Comparison of ENCODE assay signal across 24 cellular contexts in the genomic region with DNA sequence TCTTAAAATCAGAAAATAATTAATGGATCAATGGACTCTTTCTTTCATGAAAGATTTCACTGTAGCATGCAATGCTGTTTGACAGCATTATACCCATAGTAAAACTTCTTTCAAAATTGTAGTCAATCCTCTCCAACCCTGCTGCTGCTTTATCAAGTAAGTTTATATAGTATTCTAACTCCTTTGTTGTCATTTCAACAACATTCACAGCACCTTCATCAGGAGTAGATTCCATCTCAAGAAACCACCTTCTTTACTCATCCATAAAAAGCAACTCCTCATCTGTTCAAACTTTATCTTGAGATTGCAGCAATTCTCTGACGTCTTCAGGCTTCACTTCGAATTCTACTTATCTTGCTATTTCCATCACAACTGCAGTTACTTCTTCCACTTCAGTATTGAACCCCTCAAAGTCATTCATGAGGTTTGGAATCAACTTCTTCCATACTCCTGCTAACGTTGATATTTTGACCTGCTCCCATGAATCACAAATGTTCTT. TPM values are rescaled to one million over a fixed set of nuclear protein-coding genes. Genes with fewer than 3 reads are reported as not detected.
DNase-seq lines count a peak whose midpoint lies in the region; ATAC-seq, FAIRE-seq and TF ChIP-seq lines count a peak whose summit lies in the region.
"Had no signal": no experiment of that assay in that cellular context is flagged by ENCODE, and none has a peak within 500 bp of the region (broad histone marks: within the 10 kb centered on the region; RNA-seq: fewer than 3 reads in every experiment).

No MANE protein-coding gene starts in this region.

- no peaks in the 10 kb centered on the region for H3K9me1 ChIP-seq in K562 (ENCODE audit: control insufficient read depth, insufficient read depth, low read length)

- H3K79me2 ChIP-seq in PC-3 (ENCODE audit: low read length) (no peaks in the 10 kb centered on the region), K562 (ENCODE audit: control insufficient read depth, insufficient read depth, low read length) (no peaks in the 10 kb centered on the region)

- no peak for TF ChIP-seq EP300 in A549 (IDR thresholded peaks at IDR 0.05)
- TF ChIP-seq EP300 in K562 (IDR thresholded peaks at IDR 0.05; ENCODE audit: low read length) = no peak
- no peak for TF ChIP-seq EP300 in tibial nerve (IDR thresholded peaks at IDR 0.05)

- BruUV-seq in PC-3 (replicated peaks; lab: Mats Ljungman, UMichigan) (no TSS peak), K562 (replicated peaks; lab: Mats Ljungman, UMichigan) (no TSS peak)

- H3K9me2 ChIP-seq in PC-3 (replicated peaks; ENCODE audit: low read length) = no peaks in the 10 kb centered on the region

- H3K36me3 ChIP-seq in PC-3 (ENCODE audit: low read depth, low read length) (no peaks in the 10 kb centered on the region), K562 (ENCODE audit: control insufficient read depth, insufficient read depth, low read length) (no peaks in the 10 kb centered on the region), tibial nerve (no peaks in the 10 kb centered on the region)
- H3K36me3 ChIP-seq: BE2C, BLaER1 had no signal

- H4K20me1 ChIP-seq in PC-3 (ENCODE audit: low read length) = no peaks in the 10 kb centered on the region
- H4K20me1 ChIP-seq in K562 (replicated peaks; ENCODE audit: control insufficient read depth, insufficient read depth, low read length) = no peaks in the 10 kb centered on the region
- H4K20me1 ChIP-seq: BLaER1 had no signal

- H3K4me1 ChIP-seq in A549 (no peaks in the 10 kb centered on the region), PC-3 (ENCODE audit: insufficient read depth, low read length) (peaks cover 14% of the 10 kb centered on the region), K562 (replicated peaks in 1 of 2; ENCODE audit: control insufficient read depth in 2 of 2, insufficient read depth in 2 of 2, low read length in 2 of 2) (no peaks in the 10 kb centered on the region; a peak in 2 of 5 replicates), tibial nerve (no peaks in the 10 kb centered on the region)
- H3K4me1 ChIP-seq: BE2C, BLaER1 had no signal

- POLR2A ChIA-PET in A549 (lab: Yijun Ruan, JAX) (no interaction called here), PC-3 (lab: Charles Lee; ENCODE audit: unreplicated experiment) (no interaction called here), K562 (lab: Yijun Ruan, JAX) (no interaction called here)

- WGBS in A549 (ENCODE audit: missing lambda C conversion rate) = 38% methylated on average over 3 of the region's 3 CpGs
- 0% methylated on average over 3 of the region's 3 CpGs for WGBS in K562 (ENCODE audit: insufficient coverage, low coverage, missing lambda C conversion rate)
- 85 to 88% methylated on average over 3 of the region's 3 CpGs for WGBS in tibial nerve, 2 donors

- TF ChIP-seq RAD21 in A549 (conservative IDR thresholded peaks at IDR 0.05 in 1 of 2, IDR thresholded peaks at IDR 0.05 in 1 of 2) (no peak), K562 (CRISPR knock-in tag; conservative IDR thresholded peaks at IDR 0.05 in 1 of 2, IDR thresholded peaks at IDR 0.05 in 1 of 2) (no peak)

- H3K9ac ChIP-seq in PC-3 (ENCODE audit: low read length) (no peak overlapping the region), K562 (ENCODE audit: insufficient read depth in 1 of 2, low read depth in 2 of 2, low read length in 2 of 2) (no peak overlapping the region)
- H3K9ac ChIP-seq: BLaER1 had no signal

- H3K27ac ChIP-seq in A549 = no peak overlapping the region
- H3K27ac ChIP-seq in PC-3 (ENCODE audit: low read length) = no peak overlapping the region
- H3K27ac ChIP-seq in K562 (ENCODE audit: extremely low read depth, low read depth, low read length) = no peak overlapping the region
- H3K27ac ChIP-seq in tibial nerve = no peak overlapping the region
- H3K27ac ChIP-seq: 22Rv1, BLaER1 had no signal

- no peak for TF ChIP-seq POLR2A in A549 (IDR thresholded peaks at IDR 0.05; ENCODE audit: low read length)
- no peak for TF ChIP-seq POLR2A in K562 (conservative IDR thresholded peaks at IDR 0.05)
- TF ChIP-seq POLR2A in tibial nerve (IDR thresholded peaks at IDR 0.05) = no peak

- H3F3A ChIP-seq in PC-3 (ENCODE audit: low read length, unreplicated experiment) = no peaks in the 10 kb centered on the region

- H3K27me3 ChIP-seq in PC-3 (ENCODE audit: low read length) (no peaks in the 10 kb centered on the region), K562 (ENCODE audit: control insufficient read depth in 2 of 2, insufficient read depth in 2 of 2, low read length in 2 of 2) (no peaks in the 10 kb centered on the region), tibial nerve (no peaks in the 10 kb centered on the region)
- H3K27me3 ChIP-seq: BE2C, BLaER1 had no signal

- H3K9me3 ChIP-seq in A549 = no peaks in the 10 kb centered on the region
- no peaks in the 10 kb centered on the region for H3K9me3 ChIP-seq in PC-3 (ENCODE audit: low read length)
- H3K9me3 ChIP-seq in K562 (replicated peaks; ENCODE audit: control insufficient read depth, insufficient read depth, low read depth, low read length) = no peaks in the 10 kb centered on the region
- no peaks in the 10 kb centered on the region for H3K9me3 ChIP-seq in tibial nerve
- H3K9me3 ChIP-seq: BE2C, BLaER1 had no signal

- in situ Hi-C loops in K562 (cut with MboI) = no loop called here

- H3K4me3 ChIP-seq in A549 = no peak overlapping the region
- no peak overlapping the region for H3K4me3 ChIP-seq in PC-3 (ENCODE audit: low read length)
- H3K4me3 ChIP-seq in K562 = no peak overlapping the region
- H3K4me3 ChIP-seq in tibial nerve = no peak overlapping the region
- H3K4me3 ChIP-seq: BLaER1, GM12878 had no signal

- TF ChIP-seq CTCF in A549 (IDR thresholded peaks at IDR 0.05) = no peak
- no peak for TF ChIP-seq CTCF in PC-3 (conservative IDR thresholded peaks at IDR 0.05; ENCODE audit: low read depth, low read length)
- no peak for TF ChIP-seq CTCF in K562 (IDR thresholded peaks at IDR 0.05 in 2 of 3, conservative IDR thresholded peaks at IDR 0.05 in 1 of 3; ENCODE audit: insufficient read depth in 2 of 3, low read depth in 1 of 3, low read length in 3 of 3)
- no peak for TF ChIP-seq CTCF in tibial nerve (IDR thresholded peaks at IDR 0.05)

- FAIRE-seq in A549 (lab: Jason Lieb, UNC) (peak; percentile 28), K562 (lab: Jason Lieb, UNC) (no peak)
- FAIRE-seq: GM12878, GM12892, GM18507 had no signal

- no peak for ATAC-seq in A549
- no peak for ATAC-seq in PC-3
- no peak for ATAC-seq in K562
- no peak for ATAC-seq in left colon
- ATAC-seq: GM12878 had no signal

- 0 out of 2 replicates have a peak overlapping the region, but pooled peaks have one; percentile 9 for H2AFZ ChIP-seq in PC-3 (ENCODE audit: low read length)
- no peak overlapping the region for H2AFZ ChIP-seq in K562 (ENCODE audit: low read depth, low read length)

- CTCF ChIA-PET in A549 (lab: Yijun Ruan, JAX) = no interaction called here
- CTCF ChIA-PET in PC-3 (lab: Charles Lee) = no interaction called here
- CTCF ChIA-PET in K562 (lab: Yijun Ruan, JAX; ENCODE audit: low intra/inter-chr PET ratio) = no interaction called here

- no peak for DNase-seq in A549 (ENCODE audit: low read depth in 1 of 2, low spot score in 1 of 2)
- DNase-seq in PC-3 = no peak
- DNase-seq in K562 (ENCODE audit: extremely low read depth in 1 of 4, low spot score in 3 of 4) = peak in 1 of 4 experiments; percentile 26
- DNase-seq in tibial nerve (ENCODE audit: low spot score in 2 of 2) = no peak
- no peak for DNase-seq in left colon
- no peak for DNase-seq in HuH-7 (ENCODE audit: low spot score)
- DNase-seq: ACHN; BE2C; C1 segment of cervical spinal cord; CD4-positive, alpha-beta memory T cell; CD4-positive, CD25-positive, alpha-beta regulatory T cell; CD8-positive, alpha-beta memory T cell; COR-L47; DMS 273 treated with DMSO at 0.1 percent for 48 hours; DMS153; DMS53; DMS79; DND-41; GDM1 had no signal

- no peak overlapping the region for H3K4me2 ChIP-seq in A549
- peak overlapping the region; percentile 26; the same call in 1 of the 2 replicates for H3K4me2 ChIP-seq in PC-3 (ENCODE audit: low read length)
- H3K4me2 ChIP-seq in K562 (ENCODE audit: insufficient read depth, low read length) = no peak overlapping the region
- H3K4me2 ChIP-seq: BLaER1 had no signal

- intact Hi-C loops in PC-3 (cut with micrococcal nuclease) = no loop called here
- intact Hi-C loops in K562 (cut with micrococcal nuclease) = no loop called here
- intact Hi-C loops in left colon (cut with DNase I, micrococcal nuclease) = no loop called here

TF ChIP-seq in A549, 52 proteins besides CTCF, POLR2A, EP300 and RAD21 (continues in another document):
- TF ChIP-seq CBX8 (IDR thresholded peaks at IDR 0.05) = no peak
- TF ChIP-seq CEBPB (IDR thresholded peaks at IDR 0.05) = no peak
- no peak for TF ChIP-seq ZC3H11A (IDR thresholded peaks at IDR 0.05)

TF ChIP-seq in K562, 482 proteins besides CTCF, POLR2A, EP300 and RAD21 (continues in another document):
- TF ChIP-seq DACH1 (IDR thresholded peaks at IDR 0.05; ENCODE audit: partially characterized antibody) = no peak
- no peak for TF ChIP-seq ZNF586 (CRISPR knock-in tag; conservative IDR thresholded peaks at IDR 0.05)
- TF ChIP-seq ELF4 (CRISPR knock-in tag; IDR thresholded peaks at IDR 0.05) = no peak

RNA-seq across cellular contexts. Expression of a gene that starts 26.4 kb away (rescaled TPM):
- polyA plus RNA-seq in A549 (2011; rRNA removed) = 0.33 and 0.36 TPM in 2 replicates
- polyA plus RNA-seq in A549 (2012; cell fraction: cytosol; rRNA removed) = 0.03 and 0.18 TPM in 2 replicates
- 0.10 and 0.11 TPM in 2 replicates for polyA plus RNA-seq in A549 (2012; cell fraction: nucleus; rRNA removed)
- 0.01 to 0.13 TPM (median 0.10 TPM) in 3 replicates for polyA plus RNA-seq in A549 (2017; fragmentation: RNase III; extraction: RNeasy Plus Mini Kit Qiagen cat#74134 plus additional on column Dnase treatment)
- polyA minus RNA-seq in A549 (2011; rRNA and poly(A)+ RNA removed) = 0.04 and 0.24 TPM in 2 replicates
- 4.8 and 7.0 TPM in 2 replicates for total RNA-seq in PC-3 (2014; rRNA removed)
- total RNA-seq in K562 (2011; cell fraction: chromatin; rRNA removed; ENCODE audit: low replicate concordance) = 16.1 and 29.2 TPM in 2 replicates
- total RNA-seq in K562 (2011; cell fraction: nucleolus; rRNA removed) = 6.1 and 8.3 TPM in 2 replicates
- 10.3 and 15.1 TPM in 2 replicates for total RNA-seq in K562 (2011; cell fraction: nucleoplasm; rRNA removed)
- 0.33 and 2.0 TPM in 2 replicates for total RNA-seq in K562 (2014; rRNA removed)
- total RNA-seq in K562 (2014; rRNA removed; fragmentation: Illumina TruSeq; extraction: Trizol) = 0.55 and 0.96 TPM in 2 replicates
- 0.11 and 0.40 TPM in 2 replicates for total RNA-seq in K562 (2015; rRNA removed; fragmentation: Illumina TruSeq; extraction: Trizol)
- 1.7 and 2.0 TPM in 2 replicates for total RNA-seq in K562 (2021)
- 3.1 and 3.3 TPM in 2 replicates for polyA plus RNA-seq in K562 (2011; rRNA removed)
- 1.5 and 2.1 TPM in 2 replicates for polyA plus RNA-seq in K562 (2011; cell fraction: cytosol; rRNA removed)
- 5.2 and 7.8 TPM in 2 replicates for polyA plus RNA-seq in K562 (2011; cell fraction: nucleus; rRNA removed)
- 1.0 and 1.2 TPM in 2 replicates for polyA plus RNA-seq in K562 (2012)
- polyA plus RNA-seq in K562 (2014; fragmentation: Illumina TruSeq; extraction: Trizol) = 0.59 and 0.91 TPM in 2 replicates
- polyA plus RNA-seq in K562 (2014; fragmentation: Nextera tagmentation; extraction: Ambion mirVana) = under 1 TPM; 0.06 to 0.11 TPM
- polyA plus RNA-seq in K562 (2014; rRNA removed) = 0.61 and 0.65 TPM in 2 replicates
- 9.8 and 11.4 TPM in 2 replicates for polyA minus RNA-seq in K562 (2011; rRNA and poly(A)+ RNA removed)
- 2.3 and 3.9 TPM in 2 replicates for polyA minus RNA-seq in K562 (2011; cell fraction: cytosol; rRNA and poly(A)+ RNA removed)
- 14.8 and 19.3 TPM in 2 replicates for polyA minus RNA-seq in K562 (2011; cell fraction: nucleus; rRNA and poly(A)+ RNA removed)
- total RNA-seq in tibial nerve = 10 to 100 TPM in 2 of 4 donors, 1 to 10 TPM in 2; 4.4 to 11.1 (median 8.4) TPM
- total RNA-seq in left colon = 1 to 10 TPM in 1 of 2 donors, under 1 TPM in 1; 0.67 to 1.3 TPM
